Comparison of ENCODE assay signal across 1 cellular context in the genomic region with DNA sequence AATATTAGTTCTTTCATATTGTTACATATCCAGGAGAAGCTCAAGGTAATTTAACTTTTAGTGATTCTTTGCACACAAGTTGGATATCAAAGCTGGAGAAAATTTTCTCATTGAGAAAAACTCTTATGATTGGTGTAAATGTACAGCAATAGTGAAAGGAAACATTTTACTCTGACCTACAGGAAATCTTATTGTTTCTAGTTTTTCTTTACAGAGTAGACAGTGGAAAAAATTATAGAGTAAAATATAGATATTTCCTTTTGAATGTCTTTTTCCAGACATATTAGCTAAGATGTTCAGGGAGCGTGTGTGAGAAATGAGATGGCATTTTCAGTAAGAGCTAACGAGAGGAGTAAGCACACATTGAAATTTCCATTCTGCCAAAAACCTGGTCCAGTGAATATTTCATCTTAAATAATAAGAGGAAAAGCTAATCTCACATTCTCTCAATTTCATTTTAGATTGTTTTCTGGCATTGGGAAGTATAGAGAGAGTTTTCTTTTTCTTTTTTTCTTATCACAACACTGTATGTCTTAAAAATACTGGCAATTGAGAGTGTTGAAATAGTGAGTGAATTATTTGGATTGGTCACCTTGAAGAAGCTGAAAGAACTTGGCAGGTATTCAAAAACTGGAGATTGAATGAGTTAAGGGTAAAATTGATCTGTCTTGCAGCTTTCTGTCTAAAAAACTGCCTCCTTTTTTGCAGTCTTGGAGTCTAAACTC.
TF ChIP-seq lines count a peak whose summit lies in the region.

No MANE protein-coding gene starts in this region.

TF ChIP-seq in SK-N-SH, 30 proteins besides CTCF, POLR2A, EP300 and RAD21:
- TF ChIP-seq RCOR1 (IDR thresholded peaks at IDR 0.05; ENCODE audit: low read length) (no peak), RFX5 (IDR thresholded peaks at IDR 0.05; ENCODE audit: low read length) (no peak), JUND (IDR thresholded peaks at IDR 0.05) (no peak), CHD2 (IDR thresholded peaks at IDR 0.05; ENCODE audit: low read length, partially characterized antibody) (no peak), SIN3A (IDR thresholded peaks at IDR 0.05; ENCODE audit: borderline replicate concordance, low read depth, low read length) (no peak), TCF12 (IDR thresholded peaks at IDR 0.05) (no peak)
